ENCODE assay signal across 14 cellular contexts in the genomic region with DNA sequence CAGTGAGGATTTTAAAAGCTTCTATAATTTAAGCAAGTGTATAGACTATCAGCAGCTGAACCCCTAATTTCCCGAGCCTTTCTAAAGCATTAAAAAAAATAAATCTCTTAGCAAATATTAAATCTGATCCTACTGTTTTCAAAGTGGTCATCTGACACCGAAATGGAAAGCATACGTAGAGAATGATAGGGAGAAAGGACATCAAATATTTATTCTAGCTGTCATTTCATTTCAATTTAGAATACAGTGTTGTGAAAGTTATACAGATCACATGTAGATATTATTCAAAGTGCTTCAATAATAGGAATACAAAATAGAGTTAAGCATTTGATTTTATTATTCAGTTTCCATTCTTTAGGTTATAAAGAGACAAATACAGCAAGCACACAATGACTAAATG.
"Had no signal": no experiment of that assay in that cellular context is flagged by ENCODE, and none has a peak within 500 bp of the region (broad histone marks: within the 10 kb centered on the region; RNA-seq: fewer than 3 reads in every experiment).

No MANE protein-coding gene starts in this region.

- H3K36me3 ChIP-seq: colonic mucosa, tibial nerve had no signal

- H3K4me3 ChIP-seq: colonic mucosa, tibial nerve had no signal

- H3K27me3 ChIP-seq: colonic mucosa, tibial nerve had no signal

- ATAC-seq: activated T-cell treated with anti-CD3 and anti-CD28 coated beads, Interleukin-2, amount 50 U/mL, for 72 hours; esophagus mucosa; stimulated activated memory B cell treated with anti-CD40 and anti-IgM and Interleukin-4, amounts not matched to agents 10 μg/mL and 1 μg/mL and 100 μg/mL, for 72 hours had no signal

- DNase-seq: activated CD4-positive, alpha-beta T cell treated with anti-CD3 and anti-CD28 coated beads, Interleukin-2, amount 10 ng/mL, durations not matched to agents 7 days and 5 days; activated CD8-positive, alpha-beta memory T cell treated with anti-CD3 and anti-CD28 coated beads, Interleukin-2, amount 50 U/mL, for 48 hours; activated gamma-delta T cell treated with Interleukin-2 at 50 U/mL for 16 hours; activated T-cell treated with anti-CD3 and anti-CD28 coated beads, Interleukin-2, amount 50 U/mL, for 72 hours; amniotic stem cell; central memory CD4-positive, alpha-beta T cell; colonic mucosa; islet precursor cell; midbrain; stimulated activated CD4-positive, alpha-beta T cell treated with anti-CD3 and anti-CD28 coated beads, Interleukin-2, amount 100 ng/mL, for 48 hours had no signal

- H3K9me3 ChIP-seq: colonic mucosa, tibial nerve had no signal

- H3K27ac ChIP-seq: colonic mucosa, parathyroid adenoma, tibial nerve had no signal

- H3K4me1 ChIP-seq: colonic mucosa, parathyroid adenoma, tibial nerve had no signal
